8 cellular contexts compared by ENCODE assay signal in genomic region chr2:225041871-225042799, GRCh38. TPM values are rescaled to one million over a fixed set of nuclear protein-coding genes. Genes with fewer than 3 reads are reported as not detected.
A peak's percentile ranks its signal among the peaks of the same experiment; 100 is the strongest.
DNase-seq lines count a peak whose midpoint lies in the region; ATAC-seq and TF ChIP-seq lines count a peak whose summit lies in the region.

Gene DOCK10 (minus strand): TSS chr2:225042468. CDS start chr2:225042374, 94 bp downstream.

- no peak for TF ChIP-seq CTCF in liver (IDR thresholded peaks at IDR 0.05; ENCODE audit: low read depth, low read length, missing input control)

- H3K36me3 ChIP-seq in HUES64 (ENCODE audit: insufficient read depth, low read length) (no peaks in the 10 kb centered on the region), liver (ENCODE audit: control insufficient read depth in 4 of 4, insufficient read depth in 3 of 4, low read depth in 1 of 4, low read length in 3 of 4) (no peaks in the 10 kb centered on the region)

- H3K9me3 ChIP-seq in HUES64 (ENCODE audit: insufficient read depth, low read depth, low read length) (no peaks in the 10 kb centered on the region), liver (ENCODE audit: control insufficient read depth in 4 of 4, low read length in 3 of 4) (no peaks in the 10 kb centered on the region)

- H3K4me1 ChIP-seq in HUES64 (ENCODE audit: insufficient read depth, low read length): no peaks in the 10 kb centered on the region; the same call in 1 of the 2 replicates
- H3K4me1 ChIP-seq in liver (ENCODE audit: control insufficient read depth in 4 of 4, insufficient read depth in 4 of 4, low read length in 3 of 4): peaks cover 6 to 23% (median 12%) of the 10 kb centered on the region in 4 donors

- ATAC-seq in GM21381 (IDR thresholded peaks at IDR 0.05; ENCODE audit: unreplicated experiment): peak; percentile 25

- TF ChIP-seq RAD21 in liver (IDR thresholded peaks at IDR 0.05): no peak

- WGBS in HUES64: under 1% methylated on average over 112 of the region's 112 CpGs
- WGBS in liver: under 1% methylated on average over 112 of the region's 112 CpGs

- H3K27ac ChIP-seq in HUES64 (ENCODE audit: low read depth, low read length) (no peak within 1 kb of the TSS), cingulate gyrus (ENCODE audit: low read depth, low read length) (peak within 1 kb of the TSS; percentile 92), liver (ENCODE audit: low read depth in 1 of 2, low read length in 2 of 2) (peak within 1 kb of the TSS; percentile 5 to 53)

- H3K9ac ChIP-seq in HUES64 (ENCODE audit: low read depth, low read length) (peak within 1 kb of the TSS; percentile 55), liver (ENCODE audit: low read depth in 1 of 2, low read length in 2 of 2) (peak within 1 kb of the TSS in 1 of 2 donors; percentile 56)

- H3K27me3 ChIP-seq in HUES64 (ENCODE audit: insufficient read depth, low read length) (peaks cover 77% of the 10 kb centered on the region), liver (ENCODE audit: control insufficient read depth in 4 of 4, insufficient read depth in 4 of 4, low read length in 3 of 4) (no peaks in the 10 kb centered on the region)

- DNase-seq in Daoy (ENCODE audit: low read depth) (peak; percentile 57), KG1 (lab: John Stamatoyannopoulos, UW) (no peak)
- DNase-seq in activated CD4-positive, CD25-positive, alpha-beta regulatory T cell treated with anti-CD3 and anti-CD28 coated beads, Interleukin-2, amount 50 U/mL, for 72 hours: peak; percentile 53
- peak; percentile 57 to 87 for DNase-seq in stimulated activated CD4-positive, alpha-beta T cell treated with anti-CD3 and anti-CD28 coated beads, Interleukin-4, amount 100 ng/mL, for 4 hours

- H3K4me3 ChIP-seq in HUES64 (ENCODE audit: low read length) (peak within 1 kb of the TSS; percentile 70), liver (ENCODE audit: low read depth in 1 of 3, low read length in 3 of 3) (peak within 1 kb of the TSS; percentile 58 to 81 (median 67))

TF ChIP-seq in liver, 16 proteins besides CTCF, POLR2A, EP300 and RAD21:
- no peak for TF ChIP-seq HNF4A (conservative IDR thresholded peaks at IDR 0.05)
- no peak for TF ChIP-seq HNF4G (IDR thresholded peaks at IDR 0.05)
- TF ChIP-seq, protein P1, sequence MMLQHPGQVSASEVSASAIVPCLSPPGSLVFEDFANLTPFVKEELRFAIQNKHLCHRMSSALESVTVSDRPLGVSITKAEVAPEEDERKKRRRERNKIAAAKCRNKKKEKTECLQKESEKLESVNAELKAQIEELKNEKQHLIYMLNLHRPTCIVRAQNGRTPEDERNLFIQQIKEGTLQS (IDR thresholded peaks at IDR 0.05): no peak
- TF ChIP-seq YY1 (IDR thresholded peaks at IDR 0.05): no peak
- TF ChIP-seq FOXA2 (IDR thresholded peaks at IDR 0.05): no peak
- TF ChIP-seq SP1 (IDR thresholded peaks at IDR 0.05): no peak
- TF ChIP-seq ZBTB33 (IDR thresholded peaks at IDR 0.05): no peak
- TF ChIP-seq, protein P2, sequence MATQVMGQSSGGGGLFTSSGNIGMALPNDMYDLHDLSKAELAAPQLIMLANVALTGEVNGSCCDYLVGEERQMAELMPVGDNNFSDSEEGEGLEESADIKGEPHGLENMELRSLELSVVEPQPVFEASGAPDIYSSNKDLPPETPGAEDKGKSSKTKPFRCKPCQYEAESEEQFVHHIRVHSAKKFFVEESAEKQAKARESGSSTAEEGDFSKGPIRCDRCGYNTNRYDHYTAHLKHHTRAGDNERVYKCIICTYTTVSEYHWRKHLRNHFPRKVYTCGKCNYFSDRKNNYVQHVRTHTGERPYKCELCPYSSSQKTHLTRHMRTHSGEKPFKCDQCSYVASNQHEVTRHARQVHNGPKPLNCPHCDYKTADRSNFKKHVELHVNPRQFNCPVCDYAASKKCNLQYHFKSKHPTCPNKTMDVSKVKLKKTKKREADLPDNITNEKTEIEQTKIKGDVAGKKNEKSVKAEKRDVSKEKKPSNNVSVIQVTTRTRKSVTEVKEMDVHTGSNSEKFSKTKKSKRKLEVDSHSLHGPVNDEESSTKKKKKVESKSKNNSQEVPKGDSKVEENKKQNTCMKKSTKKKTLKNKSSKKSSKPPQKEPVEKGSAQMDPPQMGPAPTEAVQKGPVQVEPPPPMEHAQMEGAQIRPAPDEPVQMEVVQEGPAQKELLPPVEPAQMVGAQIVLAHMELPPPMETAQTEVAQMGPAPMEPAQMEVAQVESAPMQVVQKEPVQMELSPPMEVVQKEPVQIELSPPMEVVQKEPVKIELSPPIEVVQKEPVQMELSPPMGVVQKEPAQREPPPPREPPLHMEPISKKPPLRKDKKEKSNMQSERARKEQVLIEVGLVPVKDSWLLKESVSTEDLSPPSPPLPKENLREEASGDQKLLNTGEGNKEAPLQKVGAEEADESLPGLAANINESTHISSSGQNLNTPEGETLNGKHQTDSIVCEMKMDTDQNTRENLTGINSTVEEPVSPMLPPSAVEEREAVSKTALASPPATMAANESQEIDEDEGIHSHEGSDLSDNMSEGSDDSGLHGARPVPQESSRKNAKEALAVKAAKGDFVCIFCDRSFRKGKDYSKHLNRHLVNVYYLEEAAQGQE (IDR thresholded peaks at IDR 0.05): no peak
- no peak for TF ChIP-seq TAF1 (conservative IDR thresholded peaks at IDR 0.05)
- TF ChIP-seq RXRA (IDR thresholded peaks at IDR 0.05): no peak
- TF ChIP-seq GABPA (IDR thresholded peaks at IDR 0.05 in 1 of 2, conservative IDR thresholded peaks at IDR 0.05 in 1 of 2): no peak
- no peak for TF ChIP-seq EGR1 (IDR thresholded peaks at IDR 0.05; ENCODE audit: low read depth in 2 of 2)
- no peak for TF ChIP-seq NR2F2 (IDR thresholded peaks at IDR 0.05)
- no peak for TF ChIP-seq FOXA1 (IDR thresholded peaks at IDR 0.05)

RNA-seq across cellular contexts. Expression of gene DOCK10, which starts in this region (rescaled TPM):
- 29.9 and 37.2 TPM in 2 replicates for total RNA-seq in Daoy (2014; rRNA removed; shearing (Covaris generic))
- polyA plus RNA-seq in HUES64 (2013, experiment 1 of 2): 2.2 TPM
- 2.4 TPM for polyA plus RNA-seq in HUES64 (2013, experiment 2 of 2)
- total RNA-seq in liver: 10 to 100 TPM; 12.1 to 15.3 TPM
- polyA plus RNA-seq in liver: 1 to 10 TPM; 1.2 to 1.4 TPM
